In the genomic region with DNA sequence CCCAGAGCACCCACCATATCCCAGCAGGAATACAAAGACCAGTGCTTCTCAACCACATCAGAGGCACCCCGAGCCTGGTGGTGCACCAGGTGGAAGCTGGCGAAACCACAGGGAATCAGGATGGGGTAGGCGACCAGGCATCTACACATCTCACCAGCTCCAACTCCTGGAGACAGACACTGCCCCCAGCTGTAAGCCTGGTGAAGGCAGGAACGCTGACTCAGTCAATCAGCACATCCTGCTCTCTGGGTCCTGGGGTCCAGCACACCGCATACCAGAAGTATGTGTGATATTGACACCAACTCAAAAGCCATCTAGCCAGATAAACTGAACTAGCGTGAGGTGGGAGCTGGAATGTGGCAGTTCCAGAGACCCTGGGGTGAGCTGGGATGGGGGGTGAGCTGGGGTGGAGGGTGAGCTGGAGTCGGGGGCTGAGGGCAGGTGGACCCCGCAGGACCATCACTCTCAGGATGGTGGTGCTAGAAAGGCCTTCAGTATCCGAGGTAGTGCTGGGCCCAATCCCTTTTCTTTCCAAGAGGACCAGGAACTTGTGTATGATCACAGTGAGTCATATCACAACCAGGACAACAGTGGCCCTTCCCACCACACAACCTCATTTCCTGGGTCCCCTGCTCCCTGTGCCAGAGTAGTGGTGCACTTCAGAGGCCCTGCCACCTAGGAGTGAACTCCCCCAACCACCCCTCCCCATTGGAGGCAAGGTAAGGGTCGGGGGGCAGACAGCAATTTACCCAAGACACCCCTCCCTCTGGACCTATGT, we compare ENCODE assay signal across 10 cellular contexts. TPM values are rescaled to one million over a fixed set of nuclear protein-coding genes. Genes with fewer than 3 reads are reported as not detected.
DNase-seq lines count a peak whose midpoint lies in the region; TF ChIP-seq lines count a peak whose summit lies in the region.
"Had no signal": no experiment of that assay in that cellular context is flagged by ENCODE, and none has a peak within 500 bp of the region (broad histone marks: within the 10 kb centered on the region; RNA-seq: fewer than 3 reads in every experiment).

No MANE protein-coding gene starts in this region.

- H3K4me3 ChIP-seq in SJSA1 (no peak overlapping the region), esophagus squamous epithelium (no peak overlapping the region), retinal pigment epithelial cell (ENCODE audit: low read length) (peak overlapping the region; percentile 85), BE2C (ENCODE audit: low read depth, low read length) (no peak overlapping the region)

- H3K4me1 ChIP-seq in SJSA1 (replicated peaks) (peaks cover 50% of the 10 kb centered on the region), esophagus squamous epithelium (peaks cover 21 to 74% (median 26%) of the 10 kb centered on the region in 3 donors), BE2C (peaks cover 13% of the 10 kb centered on the region)

- no peaks in the 10 kb centered on the region for H3K9me3 ChIP-seq in SJSA1 (replicated peaks)
- no peaks in the 10 kb centered on the region for H3K9me3 ChIP-seq in esophagus squamous epithelium
- H3K9me3 ChIP-seq in BE2C: no peaks in the 10 kb centered on the region

- intact Hi-C loops in esophagus squamous epithelium (cut with DNase I): no loop called here

- H3K27ac ChIP-seq in SJSA1 (peak overlapping the region; percentile 35), esophagus squamous epithelium (peak overlapping the region in 3 of 4 donors; percentile 27 to 91 (median 89))

- peak; percentile 73 for DNase-seq in EH (ENCODE audit: low read depth)
- DNase-seq in SJSA1 (ENCODE audit: low read depth in 1 of 2, low spot score in 2 of 2): no peak
- DNase-seq in esophagus squamous epithelium (lab: John Stamatoyannopoulos, UW): no peak
- DNase-seq in retinal pigment epithelial cell (ENCODE audit: low read depth): no peak
- no peak for DNase-seq in BE2C
- no peak for DNase-seq in dedifferentiated amniotic fluid mesenchymal stem cell (ENCODE audit: extremely low spot score)
- no peak for DNase-seq in HT-29 (ENCODE audit: low spot score)
- DNase-seq in activated naive CD4-positive, alpha-beta T cell treated with Interleukin-2 at 50 U/mL for 16 hours: no peak
- DNase-seq: KG1, RPMI8226 had no signal

- H3K36me3 ChIP-seq in SJSA1 (peaks cover 68% of the 10 kb centered on the region), esophagus squamous epithelium (peaks cover 0 to 29% (median 8%) of the 10 kb centered on the region in 3 donors), BE2C (peaks cover 64% of the 10 kb centered on the region)

- TF ChIP-seq CTCF in esophagus squamous epithelium (IDR thresholded peaks at IDR 0.05): no peak
- TF ChIP-seq CTCF in retinal pigment epithelial cell (conservative IDR thresholded peaks at IDR 0.05; ENCODE audit: low read depth, low read length): no peak
- TF ChIP-seq CTCF in BE2C (IDR thresholded peaks at IDR 0.05; ENCODE audit: low read depth, low read length): no peak

- WGBS in esophagus squamous epithelium, 2 donors: 74 to 90% methylated on average over 4 to 6 of the region's 10 CpGs

- H3K27me3 ChIP-seq in SJSA1 (replicated peaks): no peaks in the 10 kb centered on the region
- no peaks in the 10 kb centered on the region for H3K27me3 ChIP-seq in esophagus squamous epithelium
- no peaks in the 10 kb centered on the region for H3K27me3 ChIP-seq in BE2C

- TF ChIP-seq POLR2A in esophagus squamous epithelium (IDR thresholded peaks at IDR 0.05): no peak

RNA-seq across cellular contexts. Expression of a gene that starts 2.5 kb away (rescaled TPM):
- total RNA-seq in SJSA1 (2014; rRNA removed; shearing (Covaris generic)): 147 and 149 TPM in 2 replicates
- total RNA-seq in esophagus squamous epithelium: 10 to 100 TPM; 11.9 to 51.1 (median 27.2) TPM
- 454 TPM for polyA plus RNA-seq in BE2C (2012; ENCODE audit: insufficient read depth, insufficient read length, low read depth)
- total RNA-seq in HT-29 (2014; rRNA removed; shearing (Covaris generic)): 11.3 and 12.9 TPM in 2 replicates

RNA-seq across cellular contexts. Expression of a gene that starts 24.3 kb away (rescaled TPM):
- total RNA-seq in SJSA1 (2014; rRNA removed; shearing (Covaris generic)): 7.4 and 12.6 TPM in 2 replicates
- 1 to 10 TPM; 5.0 to 7.7 (median 6.4) TPM for total RNA-seq in esophagus squamous epithelium
- 84.9 TPM for polyA plus RNA-seq in BE2C (2012; ENCODE audit: insufficient read depth, insufficient read length, low read depth)
- total RNA-seq in HT-29 (2014; rRNA removed; shearing (Covaris generic)): 69.3 and 86.7 TPM in 2 replicates

RNA-seq across cellular contexts. Expression of a gene that starts 26.5 kb away (rescaled TPM):
- 175 and 274 TPM in 2 replicates for total RNA-seq in SJSA1 (2014; rRNA removed; shearing (Covaris generic))
- 10 to 100 TPM; 17.1 to 81.6 (median 33.6) TPM for total RNA-seq in esophagus squamous epithelium
- 84.1 TPM for polyA plus RNA-seq in BE2C (2012; ENCODE audit: insufficient read depth, insufficient read length, low read depth)
- 32.2 and 34.7 TPM in 2 replicates for total RNA-seq in HT-29 (2014; rRNA removed; shearing (Covaris generic))

RNA-seq across cellular contexts. Expression of a gene that starts 38.7 kb away (rescaled TPM):
- 1.8 and 4.2 TPM in 2 replicates for total RNA-seq in SJSA1 (2014; rRNA removed; shearing (Covaris generic))
- total RNA-seq in esophagus squamous epithelium: 1 to 10 TPM; 2.4 to 7.2 (median 4.4) TPM
- 33.9 TPM for polyA plus RNA-seq in BE2C (2012; ENCODE audit: insufficient read depth, insufficient read length, low read depth)
- 1.6 and 1.9 TPM in 2 replicates for total RNA-seq in HT-29 (2014; rRNA removed; shearing (Covaris generic))

RNA-seq across cellular contexts. Expression of a gene that starts 44.5 kb away (rescaled TPM):
- 103 and 113 TPM in 2 replicates for total RNA-seq in SJSA1 (2014; rRNA removed; shearing (Covaris generic))
- 10 to 100 TPM; 24.6 to 39.7 (median 29.5) TPM for total RNA-seq in esophagus squamous epithelium
- 58.6 TPM for polyA plus RNA-seq in BE2C (2012; ENCODE audit: insufficient read depth, insufficient read length, low read depth)
- 87.7 and 94.2 TPM in 2 replicates for total RNA-seq in HT-29 (2014; rRNA removed; shearing (Covaris generic))
